In genomic region chr9:120388000-120388855, GRCh38 we compare ENCODE assay signal across 15 cellular contexts.
DNase-seq lines count a peak whose midpoint lies in the region; ATAC-seq and TF ChIP-seq lines count a peak whose summit lies in the region.
"Had no signal": no experiment of that assay in that cellular context is flagged by ENCODE, and none has a peak within 500 bp of the region (broad histone marks: within the 10 kb centered on the region; RNA-seq: fewer than 3 reads in every experiment).

No MANE protein-coding gene starts in this region.

- H3K23ac ChIP-seq in H9 (ENCODE audit: insufficient read length, low read depth, low read length): no peak overlapping the region

- H3K9me3 Mint-ChIP-seq in H9: no peaks in the 10 kb centered on the region
- H3K9me3 Mint-ChIP-seq: brain had no signal

- H4K91ac ChIP-seq in H9 (ENCODE audit: insufficient read length, low read depth, low read length): no peak overlapping the region

- H4K20me1 ChIP-seq in BLaER1 treated with 17β-estradiol and CSF1 and Interleukin-3, amounts not matched to agents 10 nM and 100 nM: no peaks in the 10 kb centered on the region
- H4K20me1 ChIP-seq in H9 (ENCODE audit: control insufficient read depth, insufficient read depth, insufficient read length): no peaks in the 10 kb centered on the region

- H3K27ac ChIP-seq in BLaER1 treated with 17β-estradiol and CSF1 and Interleukin-3, amounts not matched to agents 10 nM and 100 nM: peak overlapping the region in 5 of 11 experiments; percentile 30 to 92 (median 58); a peak in 6 of 22 replicates
- no peak overlapping the region for H3K27ac ChIP-seq in H9 (ENCODE audit: insufficient read length, low read depth, low read length)
- H3K27ac ChIP-seq: tibial nerve had no signal

- H3K27me3 ChIP-seq in BLaER1 treated with 17β-estradiol and CSF1 and Interleukin-3, amounts not matched to agents 10 nM and 100 nM: no peaks in the 10 kb centered on the region
- H3K27me3 ChIP-seq in H9 (ENCODE audit: insufficient read depth, low read length): no peaks in the 10 kb centered on the region
- H3K27me3 ChIP-seq: tibial nerve had no signal

- peaks cover 9 to 10% of the 10 kb centered on the region in 2 experiments for H3K4me1 Mint-ChIP-seq in H9

- H3K4ac ChIP-seq in H9 (ENCODE audit: low read depth, low read length): no peak overlapping the region

- no peak overlapping the region for H2BK5ac ChIP-seq in H9 (ENCODE audit: insufficient read length, low read length)

- peak; percentile 84 for ATAC-seq in Right ventricle myocardium inferior
- no peak for ATAC-seq in GM18861 (IDR thresholded peaks at IDR 0.05; ENCODE audit: unreplicated experiment)
- ATAC-seq: activated CD8-positive, alpha-beta T cell treated with anti-CD3 and anti-CD28 coated beads, Interleukin-2, amount 10 ng/mL, durations not matched to agents 7 days and 5 days had no signal

- WGBS in H9 (ENCODE audit: extremely low coverage, insufficient read length, low lambda C conversion rate): no CpG with 5 or more reads among the region's 24 CpGs

- H2AFZ ChIP-seq in H9 (ENCODE audit: low read length): no peak overlapping the region

- TF ChIP-seq CTCF in H9 (conservative IDR thresholded peaks at IDR 0.05): no peak

- H3K4me2 ChIP-seq in BLaER1 treated with 17β-estradiol and CSF1 and Interleukin-3, amounts not matched to agents 10 nM and 100 nM: peak overlapping the region in 9 of 11 experiments; percentile 4 to 54 (median 42); a peak in 13 of 22 replicates
- no peak overlapping the region for H3K4me2 ChIP-seq in H9 (ENCODE audit: insufficient read depth, insufficient read length, low read length)

- H4K5ac ChIP-seq in H9 (ENCODE audit: insufficient read length, low read depth, low read length): no peak overlapping the region

- no peak overlapping the region for H2BK15ac ChIP-seq in H9 (ENCODE audit: low read depth, low read length)

- H3T11ph ChIP-seq in H9 (ENCODE audit: low read length): no peak overlapping the region

- no peak overlapping the region for H3K4me3 ChIP-seq in BLaER1 treated with 17β-estradiol and CSF1 and Interleukin-3, amounts not matched to agents 10 nM and 100 nM
- H3K4me3 ChIP-seq: tibial nerve had no signal

- H2BK120ac ChIP-seq in H9 (ENCODE audit: low read depth, low read length, poor library complexity, severe bottlenecking): no peak overlapping the region

- no peaks in the 10 kb centered on the region for H3K23me2 ChIP-seq in H9 (ENCODE audit: insufficient read length, low read depth, low read length, poor library complexity, severe bottlenecking)

- H3K4me3 Mint-ChIP-seq in H9: no peak overlapping the region; a peak in 1 of 5 replicates
- H3K4me3 Mint-ChIP-seq: activated CD8-positive, alpha-beta T cell treated with anti-CD3 and anti-CD28 coated beads, Interleukin-2, amount 10 ng/mL, durations not matched to agents 7 days and 5 days; brain had no signal

- H3K56ac ChIP-seq in H9 (ENCODE audit: insufficient read length, low read depth, low read length): no peak overlapping the region

- no peak overlapping the region for H3K14ac ChIP-seq in H9 (ENCODE audit: insufficient read depth, low read length)

- H3K18ac ChIP-seq in H9 (ENCODE audit: insufficient read length, low read depth, low read length): no peak overlapping the region

- no peak overlapping the region for H2AK5ac ChIP-seq in H9 (ENCODE audit: insufficient read length, low read length)

- peaks cover 1 to 78% (median 71%) of the 10 kb centered on the region in 10 experiments; a peak in 19 of 20 replicates for H3K4me1 ChIP-seq in BLaER1 treated with 17β-estradiol and CSF1 and Interleukin-3, amounts not matched to agents 10 nM and 100 nM
- H3K4me1 ChIP-seq in H9 (ENCODE audit: insufficient read depth, low read length): no peaks in the 10 kb centered on the region

- no peak overlapping the region for H4K8ac ChIP-seq in H9 (replicated peaks; ENCODE audit: insufficient read length, low read depth, low read length)

- H3K36me3 ChIP-seq in BLaER1 treated with 17β-estradiol and CSF1 and Interleukin-3, amounts not matched to agents 10 nM and 100 nM: peaks cover 47 to 72% (median 56%) of the 10 kb centered on the region in 11 experiments

- no peak overlapping the region for H2BK20ac ChIP-seq in H9 (ENCODE audit: low read depth, low read length, poor library complexity, severe bottlenecking)

- no peaks in the 10 kb centered on the region for H3K9me3 ChIP-seq in BLaER1 treated with 17β-estradiol and CSF1 and Interleukin-3, amounts not matched to agents 10 nM and 100 nM (replicated peaks in 1 of 11)
- H3K9me3 ChIP-seq in H9 (ENCODE audit: control insufficient read depth, low read depth, low read length): no peaks in the 10 kb centered on the region
- H3K9me3 ChIP-seq: tibial nerve had no signal

- peak overlapping the region; percentile 24 to 93 (median 51); a peak in 3 of 7 replicates for H3K27ac Mint-ChIP-seq in H9
- H3K27ac Mint-ChIP-seq: activated CD8-positive, alpha-beta T cell treated with anti-CD3 and anti-CD28 coated beads, Interleukin-2, amount 10 ng/mL, durations not matched to agents 7 days and 5 days had no signal

- H3K36me3 Mint-ChIP-seq in H9 (ENCODE audit: insufficient read depth in 1 of 3, low read depth in 3 of 3): peaks cover 19 to 54% (median 36%) of the 10 kb centered on the region in 3 experiments

- H3K9ac ChIP-seq in BLaER1 treated with 17β-estradiol and CSF1 and Interleukin-3, amounts not matched to agents 10 nM and 100 nM: peak overlapping the region in 1 of 11 experiments; percentile 24; a peak in 2 of 22 replicates
- H3K9ac ChIP-seq in H9 (ENCODE audit: extremely low read depth, insufficient read length, low read length): no peak overlapping the region

- H3K27me3 Mint-ChIP-seq in H9 (ENCODE audit: low read depth): no peaks in the 10 kb centered on the region

- H3K79me2 ChIP-seq in H9 (ENCODE audit: insufficient read depth, low read length): no peaks in the 10 kb centered on the region

- intact Hi-C loops in Right ventricle myocardium inferior (cut with DNase I): no loop called here

- no peak overlapping the region for H2BK12ac ChIP-seq in H9 (ENCODE audit: insufficient read length, low read depth, low read length)

- no peaks in the 10 kb centered on the region for H3K79me1 ChIP-seq in H9 (ENCODE audit: insufficient read depth, low read depth, low read length, poor library complexity, severe bottlenecking)

- DNase-seq in H9: no peak
- DNase-seq in Right ventricle myocardium inferior (ENCODE audit: missing footprints): no peak
- DNase-seq in myocyte (ENCODE audit: low read depth): peak; percentile 52
- no peak for DNase-seq in H4 (ENCODE audit: low spot score)
- DNase-seq in GM03348 (ENCODE audit: low spot score): no peak
- no peak for DNase-seq in stimulated activated CD4-positive, alpha-beta T cell treated with anti-CD3 and anti-CD28 coated beads, Interleukin-2, amount 100 ng/mL, for 24 hours
- DNase-seq: activated CD8-positive, alpha-beta T cell treated with anti-CD3 and anti-CD28 coated beads, Interleukin-2, amount 10 ng/mL, durations not matched to agents 7 days and 5 days; activated gamma-delta T cell treated with Interleukin-2 at 50 U/mL for 16 hours; AML-193; NCI-H1048; NK-92 treated with Interleukin-12 subunit alpha and Interleukin-12 subunit beta, amount 100 ng/mL, for 24 hours had no signal
